Comparison of ENCODE assay signal across 8 cellular contexts in genomic region chr18:51051105-51051712, GRCh38. TPM values are rescaled to one million over a fixed set of nuclear protein-coding genes. Genes with fewer than 3 reads are reported as not detected.
DNase-seq lines count a peak whose midpoint lies in the region; ATAC-seq, FAIRE-seq and TF ChIP-seq lines count a peak whose summit lies in the region.

No MANE protein-coding gene starts in this region.

- 100% methylated on average over 1 of the region's 2 CpGs for WGBS in K562 (ENCODE audit: insufficient coverage, low coverage, missing lambda C conversion rate)
- WGBS in upper lobe of left lung, 2 donors, result 45 to 51% methylated on average over 2 of the region's 2 CpGs

- in situ Hi-C loops in K562 (cut with MboI), result no loop called here

- TF ChIP-seq POLR2A in K562 (conservative IDR thresholded peaks at IDR 0.05), result no peak
- no peak for TF ChIP-seq POLR2A in upper lobe of left lung (IDR thresholded peaks at IDR 0.05)

- H3K4me1 ChIP-seq in K562 (replicated peaks in 1 of 2; ENCODE audit: control insufficient read depth in 2 of 2, insufficient read depth in 2 of 2, low read length in 2 of 2) (no peaks in the 10 kb centered on the region), upper lobe of left lung (peaks cover 2 to 22% (median 6%) of the 10 kb centered on the region in 4 donors)

- intact Hi-C loops in K562 (cut with micrococcal nuclease), result loop anchor here (1.0 kb wide), 1 partner anchor 231 kb away; the partner anchor contains the start of gene MRO

- H3K27me3 ChIP-seq in K562 (ENCODE audit: control insufficient read depth in 2 of 2, insufficient read depth in 2 of 2, low read length in 2 of 2) (no peaks in the 10 kb centered on the region), upper lobe of left lung (no peaks in the 10 kb centered on the region)

- H3K79me2 ChIP-seq in K562 (ENCODE audit: control insufficient read depth, insufficient read depth, low read length), result peaks cover 17% of the 10 kb centered on the region

- TF ChIP-seq CTCF in K562 (IDR thresholded peaks at IDR 0.05 in 2 of 3, conservative IDR thresholded peaks at IDR 0.05 in 1 of 3; ENCODE audit: insufficient read depth in 2 of 3, low read depth in 1 of 3, low read length in 3 of 3), result peak; percentile 36 to 71 (median 66); a peak in 5 of 6 replicates
- peak; percentile 51 to 79 (median 62) for TF ChIP-seq CTCF in upper lobe of left lung (IDR thresholded peaks at IDR 0.05)

- POLR2A ChIA-PET in K562 (lab: Yijun Ruan, JAX), result no interaction called here

- CTCF ChIA-PET in K562 (lab: Yijun Ruan, JAX; ENCODE audit: low intra/inter-chr PET ratio), result interaction anchor here (0.6 to 1.6 kb wide), 2 partner anchors 231 to 1243 kb away, joined by 3 to 7 read pairs; partner anchors contain the start of gene MRO

- DNase-seq in DMS153 treated with DMSO at 0.1 percent for 48 hours (lab: John Stamatoyannopoulos, UW; ENCODE audit: unreplicated experiment) (peak; percentile 5), NCI-H82 treated with DMSO at 0.1 percent for 48 hours (lab: John Stamatoyannopoulos, UW; ENCODE audit: unreplicated experiment) (peak; percentile 25), K562 (ENCODE audit: extremely low read depth in 1 of 4, low spot score in 3 of 4) (peak in 3 of 4 experiments; percentile 12 to 56 (median 20)), kidney glomerular epithelial cell (lab: John Stamatoyannopoulos, UW) (peak; percentile 42), upper lobe of left lung (no peak)
- DNase-seq in activated CD8-positive, alpha-beta memory T cell treated with anti-CD3 and anti-CD28 coated beads, Interleukin-2, amount 50 U/mL, for 48 hours, result no peak

- no peak overlapping the region for H3K4me2 ChIP-seq in K562 (ENCODE audit: insufficient read depth, low read length)

- TF ChIP-seq RAD21 in K562 (CRISPR knock-in tag; conservative IDR thresholded peaks at IDR 0.05 in 1 of 2, IDR thresholded peaks at IDR 0.05 in 1 of 2), result peak; percentile 41 to 72; a peak in 3 of 4 replicates

- no peak overlapping the region for H2AFZ ChIP-seq in K562 (ENCODE audit: low read depth, low read length)

- TF ChIP-seq EP300 in K562 (IDR thresholded peaks at IDR 0.05; ENCODE audit: low read length) (no peak), upper lobe of left lung (IDR thresholded peaks at IDR 0.05) (no peak)

- peaks cover 71% of the 10 kb centered on the region; the same call in 2 of the 3 replicates for H3K36me3 ChIP-seq in K562 (ENCODE audit: control insufficient read depth, insufficient read depth, low read length)
- H3K36me3 ChIP-seq in upper lobe of left lung, result peaks cover 0 to 53% (median 15%) of the 10 kb centered on the region in 4 donors

- H3K27ac ChIP-seq in K562 (ENCODE audit: extremely low read depth, low read depth, low read length) (no peak overlapping the region), upper lobe of left lung (no peak overlapping the region)

- H3K9me3 ChIP-seq in K562 (replicated peaks; ENCODE audit: control insufficient read depth, insufficient read depth, low read depth, low read length) (no peaks in the 10 kb centered on the region), upper lobe of left lung (no peaks in the 10 kb centered on the region)

- no peaks in the 10 kb centered on the region for H3K9me1 ChIP-seq in K562 (ENCODE audit: control insufficient read depth, insufficient read depth, low read length)

- BruUV-seq in K562 (replicated peaks; lab: Mats Ljungman, UMichigan), result no TSS peak

- peak; percentile 55 for FAIRE-seq in K562 (lab: Jason Lieb, UNC)

- ATAC-seq in GM19043 (IDR thresholded peaks at IDR 0.05; ENCODE audit: low read depth, unreplicated experiment) (peak; percentile 83), HG03378 (IDR thresholded peaks at IDR 0.05; ENCODE audit: unreplicated experiment) (peak; percentile 74), K562 (peak; percentile 96), upper lobe of left lung (ENCODE audit: low FRiP score in 2 of 2) (peak in 1 of 2 donors; percentile 81)

- 0 out of 2 replicates have a peak, but pooled peaks cover 4% of the 10 kb centered on the region for H4K20me1 ChIP-seq in K562 (replicated peaks; ENCODE audit: control insufficient read depth, insufficient read depth, low read length)

- H3K9ac ChIP-seq in K562 (ENCODE audit: insufficient read depth in 1 of 2, low read depth in 2 of 2, low read length in 2 of 2), result no peak overlapping the region

- no peak overlapping the region for H3K4me3 ChIP-seq in K562
- H3K4me3 ChIP-seq in upper lobe of left lung, result no peak overlapping the region

TF ChIP-seq in K562, 482 proteins besides CTCF, POLR2A, EP300 and RAD21:
- TF ChIP-seq CCNT2 (IDR thresholded peaks at IDR 0.05; ENCODE audit: borderline replicate concordance, extremely low read depth, insufficient read length, low read depth, low read length), result no peak
- peak; percentile 53 for TF ChIP-seq DEAF1 (CRISPR knock-in tag; IDR thresholded peaks at IDR 0.05)
- peak; percentile 45; the same call in 1 of the 2 replicates for TF ChIP-seq SMC3 (conservative IDR thresholded peaks at IDR 0.05; ENCODE audit: insufficient read depth, low read depth, low read length)

RNA-seq across cellular contexts. Expression of gene SMAD4, which starts 21.2 kb away (rescaled TPM):
- 32.8 and 90.7 TPM in 2 replicates for total RNA-seq in K562 (2011; cell fraction: chromatin; rRNA removed; ENCODE audit: low replicate concordance)
- 10.2 and 13.8 TPM in 2 replicates for total RNA-seq in K562 (2011; cell fraction: nucleolus; rRNA removed)
- total RNA-seq in K562 (2011; cell fraction: nucleoplasm; rRNA removed), result 41.1 and 72.5 TPM in 2 replicates
- 40.7 and 41.0 TPM in 2 replicates for total RNA-seq in K562 (2014; rRNA removed)
- total RNA-seq in K562 (2014; rRNA removed; fragmentation: Illumina TruSeq; extraction: Trizol), result 51.6 and 55.5 TPM in 2 replicates
- 31.1 and 32.8 TPM in 2 replicates for total RNA-seq in K562 (2015; rRNA removed; fragmentation: Illumina TruSeq; extraction: Trizol)
- total RNA-seq in K562 (2021), result 45.4 and 49.6 TPM in 2 replicates
- 55.0 and 69.3 TPM in 2 replicates for polyA plus RNA-seq in K562 (2011; rRNA removed)
- polyA plus RNA-seq in K562 (2011; cell fraction: cytosol; rRNA removed), result 28.1 and 32.9 TPM in 2 replicates
- polyA plus RNA-seq in K562 (2011; cell fraction: nucleus; rRNA removed), result 40.4 and 42.8 TPM in 2 replicates
- 24.4 and 33.8 TPM in 2 replicates for polyA plus RNA-seq in K562 (2012)
- 34.6 and 39.4 TPM in 2 replicates for polyA plus RNA-seq in K562 (2014; fragmentation: Illumina TruSeq; extraction: Trizol)
- 1 to 10 TPM; 5.7 to 7.1 TPM for polyA plus RNA-seq in K562 (2014; fragmentation: Nextera tagmentation; extraction: Ambion mirVana)
- polyA plus RNA-seq in K562 (2014; rRNA removed), result 10.9 and 19.8 TPM in 2 replicates
- polyA minus RNA-seq in K562 (2011; rRNA and poly(A)+ RNA removed), result 101 and 139 TPM in 2 replicates
- 33.4 and 37.4 TPM in 2 replicates for polyA minus RNA-seq in K562 (2011; cell fraction: cytosol; rRNA and poly(A)+ RNA removed)
- 15.1 and 21.7 TPM in 2 replicates for polyA minus RNA-seq in K562 (2011; cell fraction: nucleus; rRNA and poly(A)+ RNA removed)
- 100 to 1,000 TPM in 4 of 6 donors, 10 to 100 TPM in 2; 94.7 to 140 (median 107) TPM for total RNA-seq in upper lobe of left lung

Comparison
In these comparisons a context has a peak if more than half of its experiments do, and no peak if none do; other contexts are left out.
1. DNase-seq: peak in DMS153 treated with DMSO at 0.1 percent for 48 hours (single experiment), NCI-H82 treated with DMSO at 0.1 percent for 48 hours (single experiment), K562 (3 of 4) and kidney glomerular epithelial cell (single experiment); none in upper lobe of left lung (0 of 2) and activated CD8-positive, alpha-beta memory T cell treated with anti-CD3 and anti-CD28 coated beads, Interleukin-2, amount 50 U/mL, for 48 hours (single experiment).